Comparison of ENCODE assay signal across 20 cellular contexts in genomic region chr11:22681281-22681812, GRCh38. TPM values are rescaled to one million over a fixed set of nuclear protein-coding genes. Genes with fewer than 3 reads are reported as not detected.
DNase-seq lines count a peak whose midpoint lies in the region; ATAC-seq and TF ChIP-seq lines count a peak whose summit lies in the region.
"Had no signal": no experiment of that assay in that cellular context is flagged by ENCODE, and none has a peak within 500 bp of the region (broad histone marks: within the 10 kb centered on the region; RNA-seq: fewer than 3 reads in every experiment).

No MANE protein-coding gene starts in this region.

- no peaks in the 10 kb centered on the region for H3K36me3 ChIP-seq in SK-N-SH (replicated peaks in 1 of 2; ENCODE audit: control insufficient read depth in 1 of 2, insufficient read depth in 2 of 2, low read length in 1 of 2)
- H3K36me3 ChIP-seq: ovary had no signal

- WGBS in SK-N-SH (ENCODE audit: low lambda C conversion rate) = 93% methylated on average over 4 of the region's 4 CpGs

- H2AFZ ChIP-seq in SK-N-SH (ENCODE audit: low read depth) = no peak overlapping the region
- H2AFZ ChIP-seq: GM23338, hepatocyte, PC-9 had no signal

- no peak for DNase-seq in activated gamma-delta T cell (lab: John Stamatoyannopoulos, UW)
- DNase-seq in NCI-H82 (lab: John Stamatoyannopoulos, UW) = no peak
- DNase-seq in iPS-NIHi7 (ENCODE audit: extremely low spot score) = no peak
- DNase-seq in SK-N-SH = no peak
- DNase-seq: activated CD4-positive, alpha-beta T cell treated with anti-CD3 and anti-CD28 coated beads, Interleukin-2, amount 50 U/mL, for 4 hours; activated T-cell treated with anti-CD3 and anti-CD28 coated beads, Interleukin-2, amount 50 U/mL, for 72 hours; C1 segment of cervical spinal cord; effector CD4-positive, alpha-beta T cell; left colon; NCI-H1930; NCI-H524; ovary; PC-9; stimulated activated CD4-positive, alpha-beta T cell treated with anti-CD3 and anti-CD28 coated beads, Interleukin-4, amount 100 ng/mL, for 24 hours had no signal

- TF ChIP-seq RAD21 in SK-N-SH (IDR thresholded peaks at IDR 0.05; ENCODE audit: low read length) = no peak

- H3K27me3 ChIP-seq in SK-N-SH (ENCODE audit: insufficient read depth) = no peaks in the 10 kb centered on the region
- H3K27me3 ChIP-seq: hepatocyte, ovary had no signal

- POLR2A ChIA-PET in SK-N-SH (lab: Yijun Ruan, JAX) = no interaction called here

- CTCF ChIA-PET in SK-N-SH (lab: Yijun Ruan, JAX) = interaction anchor here (1.2 kb wide), 1 partner anchor 11 kb away, joined by 3 read pairs; no protein-coding TSS in a partner anchor

- H3K9me3 ChIP-seq in SK-N-SH = no peaks in the 10 kb centered on the region
- H3K9me3 ChIP-seq: ovary had no signal

- TF ChIP-seq EP300 in SK-N-SH (IDR thresholded peaks at IDR 0.05; ENCODE audit: borderline replicate concordance in 1 of 2, low read depth in 1 of 2, low read length in 1 of 2) = no peak

- ATAC-seq in GM19351 (IDR thresholded peaks at IDR 0.05; ENCODE audit: unreplicated experiment) (peak; percentile 61), HG02678 (IDR thresholded peaks at IDR 0.05; ENCODE audit: unreplicated experiment) (peak; percentile 51), HG03460 (IDR thresholded peaks at IDR 0.05; ENCODE audit: unreplicated experiment) (peak; percentile 55)
- ATAC-seq: activated T-cell treated with anti-CD3 and anti-CD28 coated beads, Interleukin-2, amount 50 U/mL, for 72 hours; GM23338; left colon; SK-N-SH treated with all-trans-retinoic acid at 6 μM for 48 hours had no signal

- no peak overlapping the region for H3K4me2 ChIP-seq in SK-N-SH
- H3K4me2 ChIP-seq: GM23338, PC-9 had no signal

- H3K4me3 ChIP-seq in SK-N-SH (ENCODE audit: low read depth in 2 of 2, low read length in 1 of 2) = no peak overlapping the region
- H3K4me3 ChIP-seq: GM23338, hepatocyte, ovary, PC-9 had no signal

- H3K9me2 ChIP-seq in SK-N-SH = no peaks in the 10 kb centered on the region

- no peak overlapping the region for H3K27ac ChIP-seq in SK-N-SH (ENCODE audit: low read depth in 2 of 2, low read length in 1 of 2)
- H3K27ac ChIP-seq: ovary, PC-9 had no signal

- no peaks in the 10 kb centered on the region for H3F3A ChIP-seq in SK-N-SH (replicated peaks; ENCODE audit: insufficient read depth)

- no peak for TF ChIP-seq CTCF in SK-N-SH (IDR thresholded peaks at IDR 0.05)

- H3K79me2 ChIP-seq in SK-N-SH (ENCODE audit: insufficient read depth) = no peaks in the 10 kb centered on the region
- H3K79me2 ChIP-seq: hepatocyte had no signal

- no peak overlapping the region for H3K9ac ChIP-seq in SK-N-SH

- no peaks in the 10 kb centered on the region for H3K4me1 ChIP-seq in SK-N-SH (ENCODE audit: control insufficient read depth in 1 of 2, insufficient read depth in 2 of 2, low read depth in 1 of 2, low read length in 1 of 2)

- H4K20me1 ChIP-seq in SK-N-SH (ENCODE audit: insufficient read depth) = no peaks in the 10 kb centered on the region

TF ChIP-seq in SK-N-SH, 30 proteins besides CTCF, POLR2A, EP300 and RAD21:
- no peak for TF ChIP-seq RCOR1 (IDR thresholded peaks at IDR 0.05; ENCODE audit: low read length)
- no peak for TF ChIP-seq RFX5 (IDR thresholded peaks at IDR 0.05; ENCODE audit: low read length)
- TF ChIP-seq MEF2A (IDR thresholded peaks at IDR 0.05; ENCODE audit: borderline replicate concordance, low read depth) = no peak
- TF ChIP-seq SMC3 (IDR thresholded peaks at IDR 0.05; ENCODE audit: low read depth, low read length) = no peak
- TF ChIP-seq REST (IDR thresholded peaks at IDR 0.05; ENCODE audit: low read depth, low read length) = no peak
- no peak for TF ChIP-seq GATA2 (CRISPR knock-in tag; IDR thresholded peaks at IDR 0.05)
- no peak for TF ChIP-seq MXI1 (IDR thresholded peaks at IDR 0.05; ENCODE audit: low read depth, low read length)
- TF ChIP-seq POLR2AphosphoS5 (IDR thresholded peaks at IDR 0.05; ENCODE audit: low read depth, low read length) = no peak
- no peak for TF ChIP-seq FOXM1 (IDR thresholded peaks at IDR 0.05; ENCODE audit: low read depth)
- no peak for TF ChIP-seq TEAD4 (IDR thresholded peaks at IDR 0.05; ENCODE audit: borderline replicate concordance, insufficient read depth)
- no peak for TF ChIP-seq IRF3 (IDR thresholded peaks at IDR 0.05; ENCODE audit: low read depth, low read length)
- TF ChIP-seq PBX3 (IDR thresholded peaks at IDR 0.05) = no peak
- no peak for TF ChIP-seq YY1 (IDR thresholded peaks at IDR 0.05; ENCODE audit: low read depth)
- no peak for TF ChIP-seq RXRA (IDR thresholded peaks at IDR 0.05; ENCODE audit: borderline replicate concordance, low read depth)
- TF ChIP-seq EZH2phosphoT487 (IDR thresholded peaks at IDR 0.05; ENCODE audit: borderline replicate concordance, low read depth) = no peak
- no peak for TF ChIP-seq SIN3A (IDR thresholded peaks at IDR 0.05; ENCODE audit: borderline replicate concordance, low read depth, low read length)
- TF ChIP-seq CHD2 (IDR thresholded peaks at IDR 0.05; ENCODE audit: low read length, partially characterized antibody) = no peak
- TF ChIP-seq FOSL2 (IDR thresholded peaks at IDR 0.05; ENCODE audit: borderline replicate concordance, low read depth) = no peak
- TF ChIP-seq GABPA (IDR thresholded peaks at IDR 0.05; ENCODE audit: low read depth) = no peak
- no peak for TF ChIP-seq NFIC (IDR thresholded peaks at IDR 0.05; ENCODE audit: borderline replicate concordance)

RNA-seq across cellular contexts. Expression of gene GAS2, which starts 14.9 kb away (rescaled TPM):
- polyA plus RNA-seq in SK-N-SH (2012; rRNA removed) = 0.68 and 0.72 TPM in 2 replicates
- polyA plus RNA-seq in SK-N-SH (2012; cell fraction: cytosol; rRNA removed) = 0.68 and 0.76 TPM in 2 replicates
- 0.58 and 0.81 TPM in 2 replicates for polyA plus RNA-seq in SK-N-SH (2012; cell fraction: nucleus; rRNA removed)

RNA-seq across cellular contexts. Expression of gene FANCF, which starts 55.7 kb away (rescaled TPM):
- polyA plus RNA-seq in SK-N-SH (2012; rRNA removed) = 4.3 and 4.9 TPM in 2 replicates
- 5.3 TPM in 2 replicates for polyA plus RNA-seq in SK-N-SH (2012; cell fraction: cytosol; rRNA removed)
- 2.3 and 2.6 TPM in 2 replicates for polyA plus RNA-seq in SK-N-SH (2012; cell fraction: nucleus; rRNA removed)
